Comparison of ENCODE assay signal across 8 cellular contexts in genomic region chr17:82103588-82104451, GRCh38. TPM values are rescaled to one million over a fixed set of nuclear protein-coding genes. Genes with fewer than 3 reads are reported as not detected.
DNase-seq lines count a peak whose midpoint lies in the region; ATAC-seq and TF ChIP-seq lines count a peak whose summit lies in the region.

No MANE protein-coding gene starts in this region.

- H3K9ac ChIP-seq in neuronal stem cell (ENCODE audit: low read depth, low read length, poor library complexity), result no peak overlapping the region

- peak overlapping the region; percentile 90 for H3K18ac ChIP-seq in neuronal stem cell (ENCODE audit: low read length)

- H3K23ac ChIP-seq in neuronal stem cell (ENCODE audit: low read depth, low read length, poor library complexity), result peak overlapping the region; percentile 68

- peak overlapping the region; percentile 68 for H3K27ac ChIP-seq in RWPE2 (ENCODE audit: poor library complexity, severe bottlenecking)
- H3K27ac ChIP-seq in neuronal stem cell (replicated peaks; ENCODE audit: low read length), result peak overlapping the region; percentile 99

- ATAC-seq in RWPE2 (ENCODE audit: low read depth) (peak; percentile 18), GM18861 (IDR thresholded peaks at IDR 0.05; ENCODE audit: unreplicated experiment) (no peak), HG03175 (IDR thresholded peaks at IDR 0.05; ENCODE audit: unreplicated experiment) (no peak), GM19455 (IDR thresholded peaks at IDR 0.05; ENCODE audit: unreplicated experiment) (no peak)

- H3K4ac ChIP-seq in neuronal stem cell (ENCODE audit: low read length), result no peak overlapping the region

- DNase-seq in C1 segment of cervical spinal cord (lab: John Stamatoyannopoulos, UW) (peak in 9 of 14 donors; percentile 24 to 75 (median 41)), RWPE2 (ENCODE audit: low spot score) (no peak), globus pallidus (ENCODE audit: low spot score) (peak; percentile 42), neuronal stem cell (ENCODE audit: low spot score) (peak; percentile 83), HUDEP-2 (lab: John Stamatoyannopoulos, UW; ENCODE audit: unreplicated experiment in 76 of 76) (no peak)

- H3K4me2 ChIP-seq in neuronal stem cell (ENCODE audit: insufficient read depth, low read length, poor library complexity, severe bottlenecking), result peak overlapping the region; percentile 29

- H3K36me3 ChIP-seq in RWPE2 (ENCODE audit: low read depth) (no peaks in the 10 kb centered on the region), neuronal stem cell (replicated peaks in 1 of 2; ENCODE audit: control insufficient read depth in 2 of 2, insufficient read depth in 2 of 2, low read length in 2 of 2) (peaks cover 0 to 8% of the 10 kb centered on the region in 2 donors)

- H2AK5ac ChIP-seq in neuronal stem cell (ENCODE audit: low read depth, low read length), result peak overlapping the region; percentile 99

- TF ChIP-seq CTCF in RWPE2 (IDR thresholded peaks at IDR 0.05; ENCODE audit: poor library complexity, severe bottlenecking), result no peak

- H2BK120ac ChIP-seq in neuronal stem cell (ENCODE audit: low read depth, low read length), result peak overlapping the region; percentile 6

- no peak overlapping the region for H4K91ac ChIP-seq in neuronal stem cell (ENCODE audit: low read depth, low read length, poor library complexity)

- no CpG with 5 or more reads among the region's 24 CpGs for WGBS in neuronal stem cell (ENCODE audit: extremely low coverage in 2 of 2, insufficient read length in 2 of 2, insufficient replicate concordance in 1 of 2), 2 donors

- H3K4me1 ChIP-seq in RWPE2 (ENCODE audit: insufficient read depth, poor library complexity, severe bottlenecking) (peaks cover 44% of the 10 kb centered on the region), neuronal stem cell (ENCODE audit: control insufficient read depth in 2 of 2, insufficient read depth in 1 of 2, low read depth in 1 of 2, low read length in 2 of 2) (peaks cover 44 to 52% of the 10 kb centered on the region in 2 donors)

- H4K8ac ChIP-seq in neuronal stem cell (ENCODE audit: low read depth, low read length), result no peak overlapping the region

- no peak overlapping the region for H3K14ac ChIP-seq in neuronal stem cell (ENCODE audit: low read length)

- H3K79me1 ChIP-seq in neuronal stem cell (ENCODE audit: low read depth, low read length), result peaks cover 10% of the 10 kb centered on the region

- H3K27me3 ChIP-seq in RWPE2 (ENCODE audit: insufficient read depth, poor library complexity, severe bottlenecking), result no peaks in the 10 kb centered on the region
- no peaks in the 10 kb centered on the region for H3K27me3 ChIP-seq in neuronal stem cell (ENCODE audit: control insufficient read depth in 3 of 3, insufficient read depth in 3 of 3, low read depth in 1 of 3, low read length in 3 of 3)

- peak overlapping the region; percentile 95 for H2BK5ac ChIP-seq in neuronal stem cell (ENCODE audit: low read length)

- H2BK12ac ChIP-seq in neuronal stem cell (ENCODE audit: low read length), result peak overlapping the region; percentile 98

- H3K9me3 ChIP-seq in RWPE2 (ENCODE audit: severe bottlenecking) (no peaks in the 10 kb centered on the region), neuronal stem cell (replicated peaks in 1 of 2; ENCODE audit: control insufficient read depth in 2 of 2, insufficient read depth in 1 of 2, low read depth in 1 of 2, low read length in 2 of 2) (peaks cover 0 to 3% of the 10 kb centered on the region in 2 donors)

- H3K4me3 ChIP-seq in RWPE2 (ENCODE audit: severe bottlenecking), result no peak overlapping the region
- H3K4me3 ChIP-seq in neuronal stem cell (ENCODE audit: low read length in 2 of 2), result no peak overlapping the region

- H2BK15ac ChIP-seq in neuronal stem cell (ENCODE audit: low read length), result peak overlapping the region; percentile 18

- peak overlapping the region; percentile 61 for H2AFZ ChIP-seq in neuronal stem cell (ENCODE audit: low read length)

RNA-seq across cellular contexts. Expression of gene FASN, which starts 5.8 kb away (rescaled TPM):
- 128 TPM for polyA plus RNA-seq in neuronal stem cell (2013, experiment 1 of 2)
- 131 TPM for polyA plus RNA-seq in neuronal stem cell (2013, experiment 2 of 2)

RNA-seq across cellular contexts. Expression of gene DUS1L, which starts 38.2 kb away (rescaled TPM):
- polyA plus RNA-seq in neuronal stem cell (2013, experiment 1 of 2), result 33.5 TPM
- 31.8 TPM for polyA plus RNA-seq in neuronal stem cell (2013, experiment 2 of 2)

RNA-seq across cellular contexts. Expression of gene GPS1, which starts 52.1 kb away (rescaled TPM):
- polyA plus RNA-seq in neuronal stem cell (2013, experiment 1 of 2), result 67.9 TPM
- 66.6 TPM for polyA plus RNA-seq in neuronal stem cell (2013, experiment 2 of 2)

RNA-seq across cellular contexts. Expression of gene RFNG, which starts 52.2 kb away (rescaled TPM):
- 25.7 TPM for polyA plus RNA-seq in neuronal stem cell (2013, experiment 1 of 2)
- polyA plus RNA-seq in neuronal stem cell (2013, experiment 2 of 2), result 26.2 TPM

Comparison
In these comparisons a context has a peak if more than half of its experiments do, and no peak if none do; other contexts are left out.
1. DNase-seq: peak in C1 segment of cervical spinal cord (9 of 14), globus pallidus (single experiment) and neuronal stem cell (single experiment); none in RWPE2 (single experiment) and HUDEP-2 (0 of 76).